In the genomic region with DNA sequence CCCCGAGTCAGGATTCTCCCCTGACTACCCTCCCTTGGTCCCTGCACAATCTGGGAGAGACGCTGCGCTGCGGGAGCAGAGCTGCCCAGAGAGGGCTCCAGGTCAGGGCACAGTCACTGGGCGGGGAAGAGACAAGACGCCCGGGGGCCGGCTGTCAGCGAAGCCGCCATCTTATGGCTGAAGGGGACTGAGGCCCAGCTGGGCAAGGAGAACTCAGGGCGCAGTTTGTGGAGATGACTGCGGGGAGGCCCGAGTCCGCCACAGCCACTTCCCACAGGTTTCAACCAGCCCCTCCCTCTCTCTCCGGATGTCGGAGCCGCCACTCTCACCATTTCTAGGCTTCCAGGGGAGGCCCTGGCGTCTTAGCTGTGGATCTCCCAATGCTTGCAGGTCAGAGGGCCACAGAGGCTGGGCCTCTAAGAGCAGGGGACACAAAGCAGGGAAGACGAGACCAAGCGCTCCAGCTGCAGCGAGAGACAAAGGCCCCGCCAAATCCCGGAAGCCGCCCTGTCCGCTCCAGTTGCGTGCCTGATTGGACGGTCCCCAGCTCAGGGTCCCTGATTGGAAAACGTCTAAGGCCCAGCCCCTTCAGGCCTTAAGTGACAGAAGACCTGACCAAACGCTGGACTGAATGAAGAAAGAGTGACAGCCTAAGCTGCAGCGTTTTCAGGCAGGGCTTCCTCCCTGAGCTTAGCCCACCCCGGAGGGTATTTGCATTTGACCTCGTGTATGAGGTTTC, we compare ENCODE assay signal across 8 cellular contexts.
DNase-seq lines count a peak whose midpoint lies in the region; ATAC-seq and TF ChIP-seq lines count a peak whose summit lies in the region.

TSS of gene ZNF724 (minus strand) at position 484 of the 739 bp plus-strand sequence. CDS start at position 332, 152 bp downstream.

- H3K27ac ChIP-seq in coronary artery (peak within 1 kb of the TSS in 1 of 2 donors; percentile 69), layer of hippocampus (ENCODE audit: low read depth, low read length) (peak within 1 kb of the TSS; percentile 27)

- peak; percentile 98 for ATAC-seq in HG03432 (IDR thresholded peaks at IDR 0.05; ENCODE audit: unreplicated experiment)

- peak within 1 kb of the TSS; percentile 81 for H3K4me3 ChIP-seq in coronary artery

- no peaks in the 10 kb centered on the region for H3K27me3 ChIP-seq in layer of hippocampus (ENCODE audit: control insufficient read depth, insufficient read depth, low read length)

- DNase-seq in AML-193 (lab: John Stamatoyannopoulos, UW) (peak; percentile 95), NCI-H526 (lab: John Stamatoyannopoulos, UW) (peak; percentile 95 to 96), coronary artery (ENCODE audit: low spot score) (peak; percentile 92)
- DNase-seq in activated CD4-positive, alpha-beta T cell treated with anti-CD3 and anti-CD28 coated beads for 48 hours = peak; percentile 92
- DNase-seq in stimulated activated CD4-positive, alpha-beta T cell treated with anti-CD3 and anti-CD28 coated beads, Interleukin-1b, Interleukin-23, amount 100 ng/mL, for 24 hours (ENCODE audit: low read depth in 4 of 4, low spot score in 1 of 4) = peak; percentile 52 to 86 (median 70)

- TF ChIP-seq CTCF in coronary artery (IDR thresholded peaks at IDR 0.05) = no peak

- peak; percentile 82 for TF ChIP-seq POLR2A in GM19193 (IDR thresholded peaks at IDR 0.05; ENCODE audit: extremely low read depth, insufficient read depth, insufficient read length)
